In the genomic region with DNA sequence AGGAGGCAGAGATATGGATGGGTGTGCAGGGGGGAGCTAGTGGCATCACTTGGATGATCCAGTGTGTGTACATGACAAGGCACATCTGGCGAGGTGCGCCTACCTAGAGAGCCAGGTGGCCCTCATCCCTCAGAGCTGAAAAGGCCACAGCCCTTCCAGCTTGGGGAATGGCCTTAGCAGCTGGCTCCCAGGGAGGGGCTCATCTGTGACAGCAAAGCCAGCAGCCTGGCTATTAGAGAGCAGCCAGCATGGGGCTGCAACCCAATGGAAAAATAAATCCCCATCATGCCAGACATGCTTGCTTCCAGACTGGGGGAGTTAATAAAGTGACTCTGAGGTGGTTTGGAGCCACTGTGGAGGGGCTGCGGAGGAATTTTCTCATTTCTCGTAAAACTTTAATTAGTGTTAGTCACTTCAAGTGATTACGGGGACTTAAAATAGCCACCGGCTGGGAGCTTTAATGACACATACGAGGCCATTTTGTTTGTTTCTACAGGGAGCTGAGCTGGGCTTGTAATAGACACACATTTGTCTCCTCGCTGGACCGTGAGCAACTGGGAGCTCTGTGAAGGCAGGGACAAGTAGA, we compare ENCODE assay signal across 15 cellular contexts.
"Had no signal": no experiment of that assay in that cellular context is flagged by ENCODE, and none has a peak within 500 bp of the region (broad histone marks: within the 10 kb centered on the region; RNA-seq: fewer than 3 reads in every experiment).

No MANE protein-coding gene starts in this region.

- H3K4me1 ChIP-seq: adrenal gland, testis had no signal

- H3K27ac ChIP-seq: adrenal gland, hepatocyte, ovary, testis had no signal

- DNase-seq: activated B cell treated with CpG ODN at 0.5 μM for 24 hours; activated CD4-positive, alpha-beta T cell treated with anti-CD3 and anti-CD28 coated beads, Interleukin-2, amount 10 ng/mL, durations not matched to agents 7 days and 5 days; activated CD8-positive, alpha-beta memory T cell treated with anti-CD3 and anti-CD28 coated beads for 24 hours; activated naive CD4-positive, alpha-beta T cell treated with anti-CD3 and anti-CD28 coated beads, Interleukin-2, amount 50 U/mL, for 16 hours; adrenal gland; central memory CD4-positive, alpha-beta T cell; mucosa of descending colon; nephron progenitor cell; ovary; stimulated activated CD4-positive, alpha-beta T cell treated with anti-CD3 and anti-CD28 coated beads, Interleukin-4, amount 100 ng/mL, for 1 hour; stimulated activated CD8-positive, alpha-beta memory T cell treated with anti-CD3 and anti-CD28 coated beads, Interleukin-4, amount 100 ng/mL, for 48 hours; stimulated activated naive CD8-positive, alpha-beta T cell treated with anti-CD3 and anti-CD28 coated beads, Interleukin-15, amount 100 ng/mL, for 72 hours; testis had no signal

- ATAC-seq: mucosa of descending colon; stimulated activated naive CD8-positive, alpha-beta T cell treated with anti-CD3 and anti-CD28 coated beads, Interleukin-15, amount 100 ng/mL, for 72 hours had no signal

- H3K4me3 ChIP-seq: adrenal gland, hepatocyte, lung, mucosa of descending colon, ovary, testis had no signal

- H3K27me3 ChIP-seq: ovary, testis had no signal

- H3K9me3 ChIP-seq: adrenal gland, mucosa of descending colon, ovary, testis had no signal

- H3K36me3 ChIP-seq: adrenal gland, ovary had no signal
